ENCODE assay signal across 1 cellular context in the genomic region with DNA sequence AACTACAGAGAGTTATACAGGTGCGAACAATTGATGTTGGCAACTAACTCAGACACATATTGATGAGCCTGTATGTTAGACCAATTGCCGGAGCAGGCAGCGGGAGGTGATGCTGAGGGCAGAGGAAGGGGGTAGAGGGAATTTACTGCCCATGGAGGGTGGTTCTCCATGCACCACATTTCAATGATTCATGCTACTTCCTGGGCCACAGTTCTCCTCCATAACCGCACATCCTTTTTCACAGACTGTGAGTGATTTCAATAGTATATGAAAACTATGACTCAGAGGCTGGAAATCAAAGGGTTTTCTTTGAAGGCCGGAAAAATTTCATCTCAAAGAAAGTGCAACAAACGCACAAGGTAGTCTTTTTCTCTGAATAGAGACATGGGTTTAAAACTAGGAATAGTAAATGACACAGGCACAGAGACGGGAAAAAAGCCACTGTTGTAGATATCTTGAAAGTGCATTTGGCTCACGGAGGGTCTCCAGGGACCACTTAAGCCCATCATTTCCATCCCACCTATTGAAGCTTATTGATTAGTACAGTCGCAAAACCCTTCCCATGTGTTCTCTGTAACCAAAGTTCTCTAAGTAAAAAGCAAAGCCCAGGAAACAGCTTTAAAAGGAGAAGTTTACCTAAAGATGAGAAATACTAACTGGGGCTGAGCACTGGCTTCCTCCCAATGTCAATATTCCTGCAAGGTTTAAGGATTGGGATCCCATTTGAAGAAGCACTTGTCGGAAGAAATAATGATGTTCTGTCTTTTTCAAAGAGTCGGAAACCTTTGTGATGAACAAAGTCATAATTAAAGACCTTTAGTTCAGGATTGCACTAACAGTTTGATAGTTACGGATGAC.
TF ChIP-seq lines count a peak whose summit lies in the region.

No MANE protein-coding gene starts in this region.

TF ChIP-seq in GM23338, 12 proteins besides CTCF, POLR2A, EP300 and RAD21 (continued from another document):
- TF ChIP-seq, protein P1, sequence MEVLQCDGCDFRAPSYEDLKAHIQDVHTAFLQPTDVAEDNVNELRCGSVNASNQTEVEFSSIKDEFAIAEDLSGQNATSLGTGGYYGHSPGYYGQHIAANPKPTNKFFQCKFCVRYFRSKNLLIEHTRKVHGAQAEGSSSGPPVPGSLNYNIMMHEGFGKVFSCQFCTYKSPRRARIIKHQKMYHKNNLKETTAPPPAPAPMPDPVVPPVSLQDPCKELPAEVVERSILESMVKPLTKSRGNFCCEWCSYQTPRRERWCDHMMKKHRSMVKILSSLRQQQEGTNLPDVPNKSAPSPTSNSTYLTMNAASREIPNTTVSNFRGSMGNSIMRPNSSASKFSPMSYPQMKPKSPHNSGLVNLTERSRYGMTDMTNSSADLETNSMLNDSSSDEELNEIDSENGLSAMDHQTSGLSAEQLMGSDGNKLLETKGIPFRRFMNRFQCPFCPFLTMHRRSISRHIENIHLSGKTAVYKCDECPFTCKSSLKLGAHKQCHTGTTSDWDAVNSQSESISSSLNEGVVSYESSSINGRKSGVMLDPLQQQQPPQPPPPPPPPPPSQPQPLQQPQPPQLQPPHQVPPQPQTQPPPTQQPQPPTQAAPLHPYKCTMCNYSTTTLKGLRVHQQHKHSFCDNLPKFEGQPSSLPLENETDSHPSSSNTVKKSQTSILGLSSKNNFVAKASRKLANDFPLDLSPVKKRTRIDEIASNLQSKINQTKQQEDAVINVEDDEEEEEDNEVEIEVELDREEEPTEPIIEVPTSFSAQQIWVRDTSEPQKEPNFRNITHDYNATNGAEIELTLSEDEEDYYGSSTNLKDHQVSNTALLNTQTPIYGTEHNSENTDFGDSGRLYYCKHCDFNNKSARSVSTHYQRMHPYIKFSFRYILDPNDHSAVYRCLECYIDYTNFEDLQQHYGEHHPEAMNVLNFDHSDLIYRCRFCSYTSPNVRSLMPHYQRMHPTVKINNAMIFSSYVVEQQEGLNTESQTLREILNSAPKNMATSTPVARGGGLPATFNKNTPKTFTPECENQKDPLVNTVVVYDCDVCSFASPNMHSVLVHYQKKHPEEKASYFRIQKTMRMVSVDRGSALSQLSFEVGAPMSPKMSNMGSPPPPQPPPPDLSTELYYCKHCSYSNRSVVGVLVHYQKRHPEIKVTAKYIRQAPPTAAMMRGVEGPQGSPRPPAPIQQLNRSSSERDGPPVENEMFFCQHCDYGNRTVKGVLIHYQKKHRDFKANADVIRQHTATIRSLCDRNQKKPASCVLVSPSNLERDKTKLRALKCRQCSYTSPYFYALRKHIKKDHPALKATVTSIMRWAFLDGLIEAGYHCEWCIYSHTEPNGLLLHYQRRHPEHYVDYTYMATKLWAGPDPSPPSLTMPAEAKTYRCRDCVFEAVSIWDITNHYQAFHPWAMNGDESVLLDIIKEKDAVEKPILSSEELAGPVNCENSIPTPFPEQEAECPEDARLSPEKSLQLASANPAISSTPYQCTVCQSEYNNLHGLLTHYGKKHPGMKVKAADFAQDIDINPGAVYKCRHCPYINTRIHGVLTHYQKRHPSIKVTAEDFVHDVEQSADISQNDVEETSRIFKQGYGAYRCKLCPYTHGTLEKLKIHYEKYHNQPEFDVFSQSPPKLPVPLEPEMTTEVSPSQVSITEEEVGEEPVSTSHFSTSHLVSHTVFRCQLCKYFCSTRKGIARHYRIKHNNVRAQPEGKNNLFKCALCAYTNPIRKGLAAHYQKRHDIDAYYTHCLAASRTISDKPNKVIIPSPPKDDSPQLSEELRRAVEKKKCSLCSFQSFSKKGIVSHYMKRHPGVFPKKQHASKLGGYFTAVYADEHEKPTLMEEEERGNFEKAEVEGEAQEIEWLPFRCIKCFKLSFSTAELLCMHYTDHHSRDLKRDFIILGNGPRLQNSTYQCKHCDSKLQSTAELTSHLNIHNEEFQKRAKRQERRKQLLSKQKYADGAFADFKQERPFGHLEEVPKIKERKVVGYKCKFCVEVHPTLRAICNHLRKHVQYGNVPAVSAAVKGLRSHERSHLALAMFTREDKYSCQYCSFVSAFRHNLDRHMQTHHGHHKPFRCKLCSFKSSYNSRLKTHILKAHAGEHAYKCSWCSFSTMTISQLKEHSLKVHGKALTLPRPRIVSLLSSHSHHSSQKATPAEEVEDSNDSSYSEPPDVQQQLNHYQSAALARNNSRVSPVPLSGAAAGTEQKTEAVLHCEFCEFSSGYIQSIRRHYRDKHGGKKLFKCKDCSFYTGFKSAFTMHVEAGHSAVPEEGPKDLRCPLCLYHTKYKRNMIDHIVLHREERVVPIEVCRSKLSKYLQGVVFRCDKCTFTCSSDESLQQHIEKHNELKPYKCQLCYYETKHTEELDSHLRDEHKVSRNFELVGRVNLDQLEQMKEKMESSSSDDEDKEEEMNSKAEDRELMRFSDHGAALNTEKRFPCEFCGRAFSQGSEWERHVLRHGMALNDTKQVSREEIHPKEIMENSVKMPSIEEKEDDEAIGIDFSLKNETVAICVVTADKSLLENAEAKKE (CRISPR knock-in tag; IDR thresholded peaks at IDR 0.05): no peak
- TF ChIP-seq POLR2AphosphoS5 (IDR thresholded peaks at IDR 0.05; ENCODE audit: low read depth): no peak
